1 cellular context compared by ENCODE assay signal in the genomic region with DNA sequence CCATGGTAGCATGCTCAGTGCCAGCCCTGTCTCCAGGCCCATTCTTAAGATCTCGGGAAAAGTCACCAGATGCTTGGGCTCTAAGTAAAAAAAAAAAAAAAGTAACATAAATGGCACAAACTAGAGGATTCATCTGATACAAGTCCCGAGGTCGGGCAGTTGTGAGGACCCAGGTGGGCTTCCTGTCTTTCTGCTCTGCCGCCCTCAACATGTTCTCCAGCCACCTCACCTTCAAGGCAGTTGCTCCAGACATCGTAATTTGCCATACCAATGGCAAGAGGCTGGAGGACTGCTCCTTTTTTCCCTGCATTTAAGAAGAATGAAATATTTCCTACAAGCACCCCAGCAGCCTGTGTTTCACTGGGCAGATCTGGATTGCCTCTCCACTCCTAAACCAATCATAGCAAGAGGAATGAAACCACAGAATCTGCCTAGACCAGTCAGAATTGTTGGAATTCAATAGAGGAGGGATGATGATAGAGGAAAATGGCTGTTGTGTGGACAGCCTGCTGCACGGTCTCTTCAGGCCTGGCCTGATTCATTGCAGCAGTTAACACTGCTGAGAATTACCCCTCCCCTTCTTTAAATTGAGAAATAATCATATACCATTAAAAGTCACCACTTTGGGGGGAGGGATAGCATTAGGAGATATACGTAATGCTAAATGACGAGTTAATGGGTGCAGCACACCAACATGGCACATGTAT.
TF ChIP-seq lines count a peak whose summit lies in the region.

No MANE protein-coding gene starts in this region.

TF ChIP-seq in IMR-90, 13 proteins besides CTCF, POLR2A, EP300 and RAD21:
- TF ChIP-seq CEBPB (IDR thresholded peaks at IDR 0.05; ENCODE audit: low read depth, low read length) (no peak), FOS (IDR thresholded peaks at IDR 0.05; ENCODE audit: low read depth, low read length) (no peak), SMC3 (IDR thresholded peaks at IDR 0.05; ENCODE audit: low read depth, low read length) (no peak), MAZ (IDR thresholded peaks at IDR 0.05; ENCODE audit: borderline replicate concordance, low read depth, low read length) (no peak), RCOR1 (IDR thresholded peaks at IDR 0.05; ENCODE audit: insufficient replicate concordance, low read length) (no peak), BHLHE40 (IDR thresholded peaks at IDR 0.05; ENCODE audit: low read depth, low read length) (no peak), MXI1 (IDR thresholded peaks at IDR 0.05; ENCODE audit: borderline replicate concordance, low read depth, low read length) (no peak), CHD1 (IDR thresholded peaks at IDR 0.05; ENCODE audit: low read depth, low read length) (no peak), MAFK (IDR thresholded peaks at IDR 0.05; ENCODE audit: low read depth, low read length) (no peak), NFE2L2 (IDR thresholded peaks at IDR 0.05; ENCODE audit: low read depth, low read length) (no peak)
- TF ChIP-seq, protein P1, sequence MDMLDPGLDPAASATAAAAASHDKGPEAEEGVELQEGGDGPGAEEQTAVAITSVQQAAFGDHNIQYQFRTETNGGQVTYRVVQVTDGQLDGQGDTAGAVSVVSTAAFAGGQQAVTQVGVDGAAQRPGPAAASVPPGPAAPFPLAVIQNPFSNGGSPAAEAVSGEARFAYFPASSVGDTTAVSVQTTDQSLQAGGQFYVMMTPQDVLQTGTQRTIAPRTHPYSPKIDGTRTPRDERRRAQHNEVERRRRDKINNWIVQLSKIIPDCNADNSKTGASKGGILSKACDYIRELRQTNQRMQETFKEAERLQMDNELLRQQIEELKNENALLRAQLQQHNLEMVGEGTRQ (IDR thresholded peaks at IDR 0.05; ENCODE audit: low read depth, low read length) = no peak
- TF ChIP-seq, protein P2, sequence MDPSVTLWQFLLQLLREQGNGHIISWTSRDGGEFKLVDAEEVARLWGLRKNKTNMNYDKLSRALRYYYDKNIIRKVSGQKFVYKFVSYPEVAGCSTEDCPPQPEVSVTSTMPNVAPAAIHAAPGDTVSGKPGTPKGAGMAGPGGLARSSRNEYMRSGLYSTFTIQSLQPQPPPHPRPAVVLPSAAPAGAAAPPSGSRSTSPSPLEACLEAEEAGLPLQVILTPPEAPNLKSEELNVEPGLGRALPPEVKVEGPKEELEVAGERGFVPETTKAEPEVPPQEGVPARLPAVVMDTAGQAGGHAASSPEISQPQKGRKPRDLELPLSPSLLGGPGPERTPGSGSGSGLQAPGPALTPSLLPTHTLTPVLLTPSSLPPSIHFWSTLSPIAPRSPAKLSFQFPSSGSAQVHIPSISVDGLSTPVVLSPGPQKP (IDR thresholded peaks at IDR 0.05; ENCODE audit: borderline replicate concordance, low read depth, low read length) = no peak
